ENCODE assay signal across 8 cellular contexts in the genomic region with DNA sequence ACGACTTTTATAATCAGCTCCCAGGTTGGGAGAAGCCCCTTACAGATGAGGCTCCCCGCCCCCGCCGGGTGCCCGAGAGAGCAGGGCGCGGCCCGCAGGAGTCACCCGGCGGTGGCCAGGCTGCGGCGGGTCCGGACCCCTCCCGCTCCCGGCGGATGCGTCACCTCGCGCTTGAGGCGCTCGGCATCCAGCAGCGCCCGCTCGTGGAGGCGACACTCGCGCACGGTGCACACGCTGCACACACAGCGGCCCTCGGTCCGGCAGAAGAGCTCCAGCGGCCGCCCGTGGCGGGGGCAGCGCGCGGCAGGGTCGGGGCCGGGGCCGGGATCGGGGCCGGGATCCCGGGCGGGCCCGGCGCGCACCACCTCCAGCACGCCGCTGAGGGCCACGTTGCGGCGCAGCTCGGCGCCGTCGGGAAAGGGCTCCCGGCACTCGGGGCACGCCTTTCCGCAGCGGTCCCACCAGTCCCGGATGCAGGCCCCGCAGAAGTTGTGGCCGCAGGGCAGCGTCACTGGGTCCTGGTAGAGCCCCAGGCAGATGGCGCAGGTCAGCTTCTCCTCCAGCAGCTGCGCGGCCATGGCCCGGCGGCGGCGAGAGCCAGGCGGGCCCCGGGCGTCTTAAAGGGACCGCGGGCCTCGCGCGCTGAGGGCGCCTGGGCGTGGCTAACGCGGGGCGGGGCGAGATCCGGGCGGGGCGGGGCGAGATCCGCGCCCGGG. TPM values are rescaled to one million over a fixed set of nuclear protein-coding genes. Genes with fewer than 3 reads are reported as not detected.
DNase-seq lines count a peak whose midpoint lies in the region; ATAC-seq, FAIRE-seq and TF ChIP-seq lines count a peak whose summit lies in the region.

A gene with protein sequence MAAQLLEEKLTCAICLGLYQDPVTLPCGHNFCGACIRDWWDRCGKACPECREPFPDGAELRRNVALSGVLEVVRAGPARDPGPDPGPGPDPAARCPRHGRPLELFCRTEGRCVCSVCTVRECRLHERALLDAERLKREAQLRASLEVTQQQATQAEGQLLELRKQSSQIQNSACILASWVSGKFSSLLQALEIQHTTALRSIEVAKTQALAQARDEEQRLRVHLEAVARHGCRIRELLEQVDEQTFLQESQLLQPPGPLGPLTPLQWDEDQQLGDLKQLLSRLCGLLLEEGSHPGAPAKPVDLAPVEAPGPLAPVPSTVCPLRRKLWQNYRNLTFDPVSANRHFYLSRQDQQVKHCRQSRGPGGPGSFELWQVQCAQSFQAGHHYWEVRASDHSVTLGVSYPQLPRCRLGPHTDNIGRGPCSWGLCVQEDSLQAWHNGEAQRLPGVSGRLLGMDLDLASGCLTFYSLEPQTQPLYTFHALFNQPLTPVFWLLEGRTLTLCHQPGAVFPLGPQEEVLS (minus strand): TSS at position 592 of the 716 bp plus-strand sequence. CDS start 14 bp downstream, at position 578.

- H3K9me1 ChIP-seq in endothelial cell of umbilical vein (replicated peaks; ENCODE audit: control insufficient read depth, extremely low read depth, insufficient read depth, low read length): no peaks in the 10 kb centered on the region

- intact Hi-C loops in endothelial cell of umbilical vein (cut with micrococcal nuclease): loop anchor here (1.0 to 5.0 kb wide), 4 partner anchors 19 to 119 kb away; a partner anchor contains a TSS

- TF ChIP-seq CTCF in endothelial cell of umbilical vein (IDR thresholded peaks at IDR 0.05; ENCODE audit: extremely low read depth in 1 of 2, insufficient read depth in 1 of 2, low read depth in 1 of 2, low read length in 2 of 2): peak; percentile 31 to 42

- H3K36me3 ChIP-seq in NT2/D1 (ENCODE audit: insufficient read depth, insufficient read length, low read length) (peaks cover 79% of the 10 kb centered on the region), endothelial cell of umbilical vein (ENCODE audit: control insufficient read depth in 2 of 2, extremely low read depth in 1 of 2, insufficient read depth in 2 of 2, low read length in 2 of 2) (peaks cover 7 to 26% of the 10 kb centered on the region in 2 experiments)

- H3K9ac ChIP-seq in NT2/D1 (ENCODE audit: insufficient read length, low read depth) (peak within 1 kb of the TSS; percentile 99), endothelial cell of umbilical vein (replicated peaks; ENCODE audit: extremely low read depth, insufficient read depth, low read length) (peak within 1 kb of the TSS; percentile 70)

- POLR2A ChIA-PET in endothelial cell of umbilical vein (lab: Charles Lee): interaction anchor here (1.3 kb wide), 1 partner anchor 117 kb away, joined by 4 read pairs; no protein-coding TSS in a partner anchor

- peaks cover 37% of the 10 kb centered on the region for H3K4me1 ChIP-seq in NT2/D1 (ENCODE audit: insufficient read depth, insufficient read length)
- H3K4me1 ChIP-seq in endothelial cell of umbilical vein (ENCODE audit: control insufficient read depth, extremely low read depth, insufficient read depth, low read length): peaks cover 11% of the 10 kb centered on the region
- H3K4me1 ChIP-seq in mononuclear cell (ENCODE audit: insufficient read depth, low read length): peaks cover 20% of the 10 kb centered on the region

- TF ChIP-seq POLR2A in endothelial cell of umbilical vein (IDR thresholded peaks at IDR 0.05; ENCODE audit: low read depth, low read length): peak; percentile 79

- H3K9me3 ChIP-seq in NT2/D1 (ENCODE audit: insufficient read depth, low read length) (no peaks in the 10 kb centered on the region), endothelial cell of umbilical vein (replicated peaks; ENCODE audit: control insufficient read depth, insufficient read depth, low read length) (no peaks in the 10 kb centered on the region), mononuclear cell (ENCODE audit: low read depth, low read length) (no peaks in the 10 kb centered on the region)

- H3K79me2 ChIP-seq in endothelial cell of umbilical vein (ENCODE audit: control insufficient read depth, insufficient read depth, low read length): peaks cover 22% of the 10 kb centered on the region

- dilution Hi-C loops in endothelial cell of umbilical vein (cut with MboI; ENCODE audit: extremely low pct_ligation_motif_present, low sequenced_read_pairs): no loop called here

- no TSS peak for BruUV-seq in endothelial cell of umbilical vein (replicated peaks; lab: Mats Ljungman, UMichigan)

- H3K27me3 ChIP-seq in NT2/D1 (ENCODE audit: insufficient read depth, insufficient read length) (no peaks in the 10 kb centered on the region), endothelial cell of umbilical vein (ENCODE audit: control insufficient read depth in 2 of 2, insufficient read depth in 2 of 2, low read length in 2 of 2) (no peaks in the 10 kb centered on the region), mononuclear cell (ENCODE audit: insufficient read depth, low read length) (no peaks in the 10 kb centered on the region)

- ATAC-seq in GM19025 (IDR thresholded peaks at IDR 0.05; ENCODE audit: low read depth, unreplicated experiment) (peak; percentile 67), HG03342 (IDR thresholded peaks at IDR 0.05; ENCODE audit: unreplicated experiment) (peak; percentile 54)

- DNase-seq in Ammon's horn (ENCODE audit: low spot score) (peak; percentile 89), NT2/D1 (ENCODE audit: low read depth, low spot score) (peak; percentile 40), endothelial cell of umbilical vein (ENCODE audit: low read depth, low spot score) (peak; percentile 69)
- peak; percentile 80 for DNase-seq in activated CD8-positive, alpha-beta memory T cell treated with anti-CD3 and anti-CD28 coated beads, Interleukin-2, amount 50 U/mL, for 4 hours
- peak; percentile 41 to 57 for DNase-seq in stimulated activated CD8-positive, alpha-beta memory T cell treated with anti-CD3 and anti-CD28 coated beads, Interleukin-4, amount 100 ng/mL, for 1 hour (ENCODE audit: low read depth in 2 of 2, low spot score in 1 of 2)

- peak; percentile 37 for FAIRE-seq in endothelial cell of umbilical vein (lab: Jason Lieb, UNC)

- peak within 1 kb of the TSS; percentile 67 for H3K27ac ChIP-seq in endothelial cell of umbilical vein (ENCODE audit: insufficient read depth, low read depth, low read length)

- CTCF ChIA-PET in endothelial cell of umbilical vein (lab: Charles Lee): interaction anchor here (0.7 to 3.6 kb wide), 26 partner anchors 8 to 143 kb away, joined by 3 to 42 read pairs (median 4); a partner anchor contains a TSS

- no peaks in the 10 kb centered on the region for H4K20me1 ChIP-seq in endothelial cell of umbilical vein (replicated peaks; ENCODE audit: control insufficient read depth, extremely low read depth, insufficient read depth, low read length)

- peak within 1 kb of the TSS; percentile 80 for H2AFZ ChIP-seq in endothelial cell of umbilical vein (ENCODE audit: low read depth, low read length)

- H3K4me3 ChIP-seq in NT2/D1 (ENCODE audit: insufficient read length, low read depth) (peak within 1 kb of the TSS; percentile 98), endothelial cell of umbilical vein (replicated peaks in 1 of 3; ENCODE audit: insufficient read depth in 1 of 3, low read depth in 1 of 3, low read length in 3 of 3) (peak within 1 kb of the TSS; percentile 50 to 58 (median 57)), mononuclear cell (ENCODE audit: low read length) (peak within 1 kb of the TSS; percentile 71)

- peak within 1 kb of the TSS; percentile 49 for H3K4me2 ChIP-seq in endothelial cell of umbilical vein (ENCODE audit: insufficient read depth, low read length)

TF ChIP-seq in endothelial cell of umbilical vein, 7 proteins besides CTCF, POLR2A, EP300 and RAD21:
- TF ChIP-seq POLR2AphosphoS5 (IDR thresholded peaks at IDR 0.05; ENCODE audit: insufficient read depth, low read depth, low read length) (peak; percentile 79), MYC (IDR thresholded peaks at IDR 0.05; ENCODE audit: low read depth, low read length) (peak; percentile 6), FOS (IDR thresholded peaks at IDR 0.05; ENCODE audit: borderline replicate concordance, insufficient read depth, low read length) (peak; percentile 52), GATA2 (IDR thresholded peaks at IDR 0.05; ENCODE audit: insufficient read depth, insufficient read length, low read depth, low read length) (no peak)
- TF ChIP-seq, protein P1, sequence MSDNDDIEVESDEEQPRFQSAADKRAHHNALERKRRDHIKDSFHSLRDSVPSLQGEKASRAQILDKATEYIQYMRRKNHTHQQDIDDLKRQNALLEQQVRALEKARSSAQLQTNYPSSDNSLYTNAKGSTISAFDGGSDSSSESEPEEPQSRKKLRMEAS (IDR thresholded peaks at IDR 0.05; ENCODE audit: insufficient read depth, insufficient read length): peak; percentile 31

RNA-seq across cellular contexts. Expression of the gene that starts here (rescaled TPM):
- total RNA-seq in endothelial cell of umbilical vein (28.1 and 33.5 TPM in 2 replicates), mononuclear cell (5.8 TPM)
- polyA plus RNA-seq in endothelial cell of umbilical vein: 18.6 and 19.3 TPM in 2 replicates
- 13.3 and 16.1 TPM in 2 replicates for polyA plus RNA-seq in endothelial cell of umbilical vein (2011; cell fraction: cytosol; rRNA removed)
- 15.9 and 16.9 TPM in 2 replicates for polyA plus RNA-seq in endothelial cell of umbilical vein (2011; cell fraction: nucleus; rRNA removed)
- polyA plus RNA-seq in endothelial cell of umbilical vein (2012): 18.0 and 25.3 TPM in 2 replicates
- 10.9 and 12.8 TPM in 2 replicates for polyA minus RNA-seq in endothelial cell of umbilical vein
- 14.5 TPM for polyA minus RNA-seq in endothelial cell of umbilical vein (2011; cell fraction: cytosol; rRNA and poly(A)+ RNA removed)
- polyA minus RNA-seq in endothelial cell of umbilical vein (2011; cell fraction: nucleus; rRNA and poly(A)+ RNA removed): 5.7 and 6.3 TPM in 2 replicates

Comparison
In these comparisons a context has a peak if more than half of its experiments do, and no peak if none do; other contexts are left out.
1. Peak in every context shown above with its lines: DNase-seq, ATAC-seq, H3K4me3 ChIP-seq and H3K27ac ChIP-seq.